ENCODE assay signal across 8 cellular contexts in the genomic region with DNA sequence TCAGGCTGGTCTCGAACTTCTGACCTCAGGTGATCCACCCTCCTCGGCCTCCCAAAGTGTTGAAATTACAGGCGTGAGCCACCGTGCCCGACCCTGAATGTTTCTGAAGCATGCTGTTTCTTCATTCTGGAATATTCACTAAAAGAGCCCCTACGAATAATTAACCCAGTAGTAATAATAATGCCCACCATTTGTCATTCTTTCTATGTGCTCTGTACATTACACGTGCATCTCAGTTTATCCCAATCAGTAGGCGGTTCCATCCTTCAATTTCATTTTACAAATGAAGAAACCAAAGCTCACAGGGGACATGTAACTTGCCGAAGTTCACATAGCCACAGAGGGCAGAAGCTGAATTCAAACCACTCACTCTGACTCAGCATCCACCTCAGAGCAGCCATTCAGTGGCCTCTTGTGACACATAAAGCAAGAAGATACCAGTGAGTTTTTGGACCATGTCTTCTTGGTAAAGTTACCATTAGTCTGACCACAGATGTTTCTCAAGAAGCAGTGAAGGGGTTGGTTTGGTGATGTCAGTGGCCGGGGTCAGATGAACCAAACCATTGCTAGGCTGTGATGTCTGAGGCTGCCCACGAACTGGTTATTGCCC.
DNase-seq lines count a peak whose midpoint lies in the region; ATAC-seq and TF ChIP-seq lines count a peak whose summit lies in the region.

No MANE protein-coding gene starts in this region.

- POLR2A ChIA-PET in T-cell (lab: Charles Lee) = no interaction called here

- no peaks in the 10 kb centered on the region for H3K27me3 Mint-ChIP-seq in T-cell

- H3K9me3 ChIP-seq in esophagus squamous epithelium = no peaks in the 10 kb centered on the region

- H3K36me3 Mint-ChIP-seq in T-cell = no peaks in the 10 kb centered on the region

- TF ChIP-seq POLR2A in esophagus squamous epithelium (IDR thresholded peaks at IDR 0.05) = no peak

- WGBS in esophagus squamous epithelium, 2 donors = 68 to 72% methylated on average over 11 of the region's 11 CpGs

- peak overlapping the region in 3 of 4 donors; percentile 43 to 62 (median 54) for H3K27ac ChIP-seq in esophagus squamous epithelium

- CTCF ChIA-PET in T-cell (lab: Charles Lee) = no interaction called here

- ATAC-seq in HG03135 (IDR thresholded peaks at IDR 0.05; ENCODE audit: unreplicated experiment) (peak; percentile 87), T-cell (replicated peaks in 1 of 4) (no peak)

- peak; percentile 14 for DNase-seq in activated gamma-delta T cell treated with anti-CD3 and anti-CD28 coated beads, Interleukin-2, amount 50 U/mL, for 16 hours (ENCODE audit: low read depth)
- DNase-seq in activated gamma-delta T cell treated with Interleukin-2 at 50 U/mL for 16 hours (no peak), esophagus squamous epithelium (lab: John Stamatoyannopoulos, UW) (no peak), iPS-NIHi7 (ENCODE audit: extremely low spot score) (no peak), T-cell (no peak)
- peak; percentile 28 for DNase-seq in activated CD4-positive, CD25-positive, alpha-beta regulatory T cell treated with anti-CD3 and anti-CD28 coated beads, Interleukin-2, amount 50 U/mL, for 16 hours (ENCODE audit: low read depth, low spot score)
- DNase-seq in stimulated activated CD8-positive, alpha-beta memory T cell treated with anti-CD3 and anti-CD28 coated beads, Interleukin-15, amount 100 ng/mL, for 48 hours (ENCODE audit: low read depth in 2 of 2) = peak; percentile 72 to 77

- H3K4me3 ChIP-seq in esophagus squamous epithelium = no peak overlapping the region

- H3K4me1 ChIP-seq in esophagus squamous epithelium = peaks cover 2 to 37% (median 5%) of the 10 kb centered on the region in 3 donors

- no peaks in the 10 kb centered on the region for H3K9me3 Mint-ChIP-seq in T-cell

- H3K4me1 Mint-ChIP-seq in T-cell = peaks cover 11 to 23% (median 17%) of the 10 kb centered on the region in 3 donors

- intact Hi-C loops in esophagus squamous epithelium (cut with DNase I) = no loop called here

- H3K4me3 Mint-ChIP-seq in T-cell = no peak overlapping the region

- no peaks in the 10 kb centered on the region for H3K27me3 ChIP-seq in esophagus squamous epithelium

- no peaks in the 10 kb centered on the region for H3K36me3 ChIP-seq in esophagus squamous epithelium

- peak overlapping the region in 1 of 2 donors; percentile 41 for H3K27ac Mint-ChIP-seq in T-cell

- no peak for TF ChIP-seq CTCF in esophagus squamous epithelium (IDR thresholded peaks at IDR 0.05)

Comparison
In these comparisons a context has a peak if more than half of its experiments do, and no peak if none do; other contexts are left out.
1. DNase-seq: peak in activated gamma-delta T cell treated with anti-CD3 and anti-CD28 coated beads, Interleukin-2, amount 50 U/mL, for 16 hours (single experiment), activated CD4-positive, CD25-positive, alpha-beta regulatory T cell treated with anti-CD3 and anti-CD28 coated beads, Interleukin-2, amount 50 U/mL, for 16 hours (single experiment) and stimulated activated CD8-positive, alpha-beta memory T cell treated with anti-CD3 and anti-CD28 coated beads, Interleukin-15, amount 100 ng/mL, for 48 hours (2 of 2); none in activated gamma-delta T cell treated with Interleukin-2 at 50 U/mL for 16 hours (single experiment), esophagus squamous epithelium (single experiment), iPS-NIHi7 (single experiment) and T-cell (0 of 34).